ENCODE assay signal across 18 cellular contexts in the genomic region with DNA sequence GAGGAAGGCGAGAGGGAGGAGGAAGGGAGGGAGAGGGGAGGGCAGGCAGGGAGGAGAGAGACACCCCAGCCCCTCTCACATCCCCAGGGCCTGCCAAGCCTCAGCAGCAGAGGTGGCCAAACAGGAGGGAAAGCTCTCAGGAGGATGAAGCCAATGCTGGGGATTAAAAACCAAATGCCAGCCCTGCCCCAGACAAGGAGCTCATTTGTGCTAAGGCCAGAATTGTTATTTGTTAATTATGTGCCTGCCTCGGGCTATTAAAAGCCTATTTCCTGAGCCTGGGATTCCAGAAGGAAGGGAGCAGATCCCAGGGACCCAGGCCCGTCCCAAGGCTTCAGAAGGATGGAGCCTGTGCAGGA. TPM values are rescaled to one million over a fixed set of nuclear protein-coding genes. Genes with fewer than 3 reads are reported as not detected.
DNase-seq lines count a peak whose midpoint lies in the region; FAIRE-seq and TF ChIP-seq lines count a peak whose summit lies in the region.
"Had no signal": no experiment of that assay in that cellular context is flagged by ENCODE, and none has a peak within 500 bp of the region (broad histone marks: within the 10 kb centered on the region; RNA-seq: fewer than 3 reads in every experiment).

No MANE protein-coding gene starts in this region.

- H3K27me3 Mint-ChIP-seq in brain: peaks cover 4% of the 10 kb centered on the region
- H3K27me3 Mint-ChIP-seq in type B pancreatic cell: peaks cover 22% of the 10 kb centered on the region

- H3K36me3 Mint-ChIP-seq in brain (peaks cover 8% of the 10 kb centered on the region), type B pancreatic cell (no peaks in the 10 kb centered on the region)

- H3K4me1 Mint-ChIP-seq in brain (peaks cover 66% of the 10 kb centered on the region), type B pancreatic cell (ENCODE audit: unreplicated experiment) (peaks cover 24% of the 10 kb centered on the region)

- H3K4me3 Mint-ChIP-seq in brain: peak overlapping the region in 3 of 5 experiments; percentile 50 to 73 (median 66)
- no peak overlapping the region for H3K4me3 Mint-ChIP-seq in type B pancreatic cell
- H3K4me3 Mint-ChIP-seq: activated CD4-positive, alpha-beta T cell treated with anti-CD3 and anti-CD28 coated beads, Interleukin-2, amount 10 ng/mL, durations not matched to agents 24 days and 14 days; activated naive CD8-positive, alpha-beta T cell treated with anti-CD3 and anti-CD28 coated beads for 36 hours; nephron progenitor cell had no signal

- DNase-seq in NCI-H1436 (lab: John Stamatoyannopoulos, UW) (peak; percentile 52), NCI-H1436 treated with DMSO at 0.1 percent for 48 hours (lab: John Stamatoyannopoulos, UW) (no peak), NCI-H1694 (lab: John Stamatoyannopoulos, UW) (peak; percentile 22), pons (ENCODE audit: low spot score) (peak; percentile 20), HTR-8/SVneo (ENCODE audit: insufficient read length, low spot score) (no peak), foreskin fibroblast (no peak), type B pancreatic cell (ENCODE audit: extremely low spot score, unreplicated experiment) (no peak)
- DNase-seq: ACHN; activated CD4-positive, alpha-beta T cell treated with anti-CD3 and anti-CD28 coated beads, Interleukin-2, amount 10 ng/mL, durations not matched to agents 24 days and 14 days; activated naive CD8-positive, alpha-beta T cell treated with anti-CD3 and anti-CD28 coated beads for 36 hours; activated T-cell treated with anti-CD3 and anti-CD28 coated beads for 4 hours; effector CD4-positive, alpha-beta T cell; lower lobe of right lung; NCI-H446 treated with DMSO at 0.1 percent for 48 hours; nephron progenitor cell; RPMI8226; stimulated activated CD4-positive, alpha-beta T cell treated with anti-CD3 and anti-CD28 coated beads, Interleukin-1b, Interleukin-23, amount 100 ng/mL, for 48 hours had no signal

- H3K9me3 Mint-ChIP-seq in brain (peaks cover 0 to 11% (median 9%) of the 10 kb centered on the region in 5 experiments), type B pancreatic cell (no peaks in the 10 kb centered on the region)

- no peak overlapping the region for H3K4me3 ChIP-seq in foreskin fibroblast (ENCODE audit: low read depth in 1 of 2, low read length in 2 of 2)
- H3K4me3 ChIP-seq: lower lobe of right lung had no signal

- TF ChIP-seq CTCF in brain (conservative IDR thresholded peaks at IDR 0.05): no peak
- TF ChIP-seq CTCF in foreskin fibroblast (IDR thresholded peaks at IDR 0.05; ENCODE audit: low read depth, low read length): no peak
- TF ChIP-seq CTCF in type B pancreatic cell (conservative IDR thresholded peaks at IDR 0.05): no peak

- peak overlapping the region; percentile 90 to 97 (median 91) for H3K27ac Mint-ChIP-seq in brain
- H3K27ac Mint-ChIP-seq in type B pancreatic cell: no peak overlapping the region
- H3K27ac Mint-ChIP-seq: activated CD4-positive, alpha-beta T cell treated with anti-CD3 and anti-CD28 coated beads, Interleukin-2, amount 10 ng/mL, durations not matched to agents 24 days and 14 days; activated naive CD8-positive, alpha-beta T cell treated with anti-CD3 and anti-CD28 coated beads for 36 hours; nephron progenitor cell had no signal

- no peak for FAIRE-seq in HTR-8/SVneo (lab: Jason Lieb, UNC)

RNA-seq across cellular contexts. Expression of a gene that starts 27.9 kb away (rescaled TPM):
- 38.2 TPM for polyA plus RNA-seq in brain (ENCODE audit: insufficient read depth, low read depth, low replicate concordance)
- total RNA-seq in type B pancreatic cell (ENCODE audit: low replicate concordance): 13.7 and 39.9 TPM in 2 replicates

RNA-seq across cellular contexts. Expression of a gene that starts 34.2 kb away (rescaled TPM):
- 2.3 TPM for polyA plus RNA-seq in brain (ENCODE audit: insufficient read depth, low read depth, low replicate concordance)
- 3.1 and 4.9 TPM in 2 replicates for total RNA-seq in type B pancreatic cell (ENCODE audit: low replicate concordance)

Comparison
In these comparisons a context has a peak if more than half of its experiments do, and no peak if none do; other contexts are left out.
1. DNase-seq: peak in NCI-H1436 (single experiment), NCI-H1694 (single experiment) and pons (single experiment); none in NCI-H1436 treated with DMSO at 0.1 percent for 48 hours (single experiment), HTR-8/SVneo (single experiment), foreskin fibroblast (0 of 2) and type B pancreatic cell (single experiment).